Comparison of ENCODE assay signal across 1 cellular context in the genomic region with DNA sequence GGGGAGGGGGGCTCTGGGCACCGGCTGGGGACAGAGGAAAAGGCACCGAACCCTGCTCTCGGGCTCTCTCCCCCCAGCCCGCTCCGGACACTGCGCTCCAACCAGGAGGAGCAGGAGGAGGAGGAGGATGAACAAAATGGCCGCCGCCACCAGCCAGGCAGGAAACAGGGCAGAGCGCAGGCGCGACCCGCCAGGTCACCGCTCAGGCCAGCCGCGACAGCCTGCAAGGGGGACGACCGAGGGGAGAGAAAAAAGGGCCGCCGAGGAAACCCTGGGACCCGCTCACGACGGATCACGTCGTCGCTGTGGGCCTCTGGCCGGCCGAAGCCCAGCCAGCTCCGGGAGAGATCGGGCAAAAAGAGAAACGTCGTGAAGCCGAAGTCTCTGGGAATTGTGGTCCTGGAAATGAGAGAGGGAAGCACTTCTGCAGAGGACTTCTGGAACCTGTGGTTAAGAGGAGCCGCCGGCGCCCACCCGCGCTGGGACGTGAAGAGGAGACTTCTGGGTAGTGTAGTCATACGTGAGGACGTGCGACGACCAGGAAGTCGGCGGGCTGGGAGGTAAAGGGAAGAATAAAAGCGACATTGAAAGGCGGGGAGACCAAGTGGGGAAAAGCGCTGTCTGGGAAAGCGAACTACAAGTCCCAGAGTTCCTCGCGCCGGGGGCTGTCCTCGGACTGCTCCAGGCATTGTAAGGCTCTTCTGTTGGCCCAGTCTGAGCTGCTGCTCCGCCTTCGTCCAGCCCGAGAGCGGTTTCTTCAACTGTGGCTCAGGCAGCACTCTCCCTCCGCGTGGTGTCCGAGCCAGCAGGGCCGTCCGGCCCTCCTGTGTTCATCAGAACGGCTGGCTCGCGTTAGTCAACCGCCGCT.
TF ChIP-seq lines count a peak whose summit lies in the region.

Gene TIAL1, minus strand, starts transcription at position 428 of the 868 bp plus-strand sequence. CDS start 499 bp downstream, outside the sequence.

TF ChIP-seq in HepG2, 621 proteins besides CTCF, POLR2A, EP300 and RAD21 (continued from another document and continues in another):
- TF ChIP-seq ZNF782 (CRISPR knock-in tag; IDR thresholded peaks at IDR 0.05; ENCODE audit: borderline replicate concordance), result 0 out of 2 replicates have a peak, but pooled peaks have one; percentile 16
- peak; percentile 47; the same call in 1 of the 2 replicates for TF ChIP-seq KLF6 (CRISPR knock-in tag; IDR thresholded peaks at IDR 0.05)
- TF ChIP-seq ZBTB2 (CRISPR knock-in tag; IDR thresholded peaks at IDR 0.05; ENCODE audit: low read depth), result no peak
- no peak for TF ChIP-seq NFE2 (CRISPR knock-in tag; IDR thresholded peaks at IDR 0.05)
- TF ChIP-seq TARDBP (CRISPR knock-in tag; IDR thresholded peaks at IDR 0.05), result no peak
- TF ChIP-seq PHF5A (CRISPR knock-in tag; IDR thresholded peaks at IDR 0.05; ENCODE audit: low read depth, unreplicated experiment), result no peak
- TF ChIP-seq, protein P1, sequence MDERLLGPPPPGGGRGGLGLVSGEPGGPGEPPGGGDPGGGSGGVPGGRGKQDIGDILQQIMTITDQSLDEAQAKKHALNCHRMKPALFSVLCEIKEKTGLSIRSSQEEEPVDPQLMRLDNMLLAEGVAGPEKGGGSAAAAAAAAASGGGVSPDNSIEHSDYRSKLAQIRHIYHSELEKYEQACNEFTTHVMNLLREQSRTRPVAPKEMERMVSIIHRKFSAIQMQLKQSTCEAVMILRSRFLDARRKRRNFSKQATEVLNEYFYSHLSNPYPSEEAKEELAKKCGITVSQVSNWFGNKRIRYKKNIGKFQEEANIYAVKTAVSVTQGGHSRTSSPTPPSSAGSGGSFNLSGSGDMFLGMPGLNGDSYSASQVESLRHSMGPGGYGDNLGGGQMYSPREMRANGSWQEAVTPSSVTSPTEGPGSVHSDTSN (CRISPR knock-in tag; IDR thresholded peaks at IDR 0.05), result no peak
- TF ChIP-seq FOXJ3 (CRISPR knock-in tag; IDR thresholded peaks at IDR 0.05; ENCODE audit: borderline replicate concordance), result 0 out of 2 replicates have a peak, but pooled peaks have one; percentile 42
- TF ChIP-seq, protein P2, sequence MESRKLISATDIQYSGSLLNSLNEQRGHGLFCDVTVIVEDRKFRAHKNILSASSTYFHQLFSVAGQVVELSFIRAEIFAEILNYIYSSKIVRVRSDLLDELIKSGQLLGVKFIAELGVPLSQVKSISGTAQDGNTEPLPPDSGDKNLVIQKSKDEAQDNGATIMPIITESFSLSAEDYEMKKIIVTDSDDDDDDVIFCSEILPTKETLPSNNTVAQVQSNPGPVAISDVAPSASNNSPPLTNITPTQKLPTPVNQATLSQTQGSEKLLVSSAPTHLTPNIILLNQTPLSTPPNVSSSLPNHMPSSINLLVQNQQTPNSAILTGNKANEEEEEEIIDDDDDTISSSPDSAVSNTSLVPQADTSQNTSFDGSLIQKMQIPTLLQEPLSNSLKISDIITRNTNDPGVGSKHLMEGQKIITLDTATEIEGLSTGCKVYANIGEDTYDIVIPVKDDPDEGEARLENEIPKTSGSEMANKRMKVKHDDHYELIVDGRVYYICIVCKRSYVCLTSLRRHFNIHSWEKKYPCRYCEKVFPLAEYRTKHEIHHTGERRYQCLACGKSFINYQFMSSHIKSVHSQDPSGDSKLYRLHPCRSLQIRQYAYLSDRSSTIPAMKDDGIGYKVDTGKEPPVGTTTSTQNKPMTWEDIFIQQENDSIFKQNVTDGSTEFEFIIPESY (CRISPR knock-in tag; IDR thresholded peaks at IDR 0.05), result no peak
- TF ChIP-seq, protein P3, sequence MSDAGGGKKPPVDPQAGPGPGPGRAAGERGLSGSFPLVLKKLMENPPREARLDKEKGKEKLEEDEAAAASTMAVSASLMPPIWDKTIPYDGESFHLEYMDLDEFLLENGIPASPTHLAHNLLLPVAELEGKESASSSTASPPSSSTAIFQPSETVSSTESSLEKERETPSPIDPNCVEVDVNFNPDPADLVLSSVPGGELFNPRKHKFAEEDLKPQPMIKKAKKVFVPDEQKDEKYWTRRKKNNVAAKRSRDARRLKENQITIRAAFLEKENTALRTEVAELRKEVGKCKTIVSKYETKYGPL (CRISPR knock-in tag; IDR thresholded peaks at IDR 0.05), result no peak
- peak; percentile 26; the same call in 1 of the 2 replicates for TF ChIP-seq RARA (CRISPR knock-in tag; IDR thresholded peaks at IDR 0.05)
- no peak for TF ChIP-seq SETDB1 (CRISPR knock-in tag; IDR thresholded peaks at IDR 0.05; ENCODE audit: borderline replicate concordance)
- 0 out of 2 replicates have a peak, but pooled peaks have one; percentile 19 for TF ChIP-seq KDM3A (CRISPR knock-in tag; IDR thresholded peaks at IDR 0.05; ENCODE audit: low read depth)
- no peak for TF ChIP-seq ZNF562 (CRISPR knock-in tag; IDR thresholded peaks at IDR 0.05; ENCODE audit: borderline replicate concordance)
- TF ChIP-seq RARG (CRISPR knock-in tag; IDR thresholded peaks at IDR 0.05; ENCODE audit: low read depth), result 0 out of 2 replicates have a peak, but pooled peaks have one; percentile 43
- no peak for TF ChIP-seq JUNB (CRISPR knock-in tag; IDR thresholded peaks at IDR 0.05; ENCODE audit: borderline replicate concordance)
- TF ChIP-seq HOXA7 (CRISPR knock-in tag; IDR thresholded peaks at IDR 0.05), result no peak
- TF ChIP-seq ELF3 (CRISPR knock-in tag; IDR thresholded peaks at IDR 0.05), result peak; percentile 95
- no peak for TF ChIP-seq SMAD9 (CRISPR knock-in tag; IDR thresholded peaks at IDR 0.05)
- peak; percentile 41 for TF ChIP-seq NFKBIZ (CRISPR knock-in tag; IDR thresholded peaks at IDR 0.05)
- no peak for TF ChIP-seq HOXA5 (CRISPR knock-in tag; IDR thresholded peaks at IDR 0.05)
- peak; percentile 76 for TF ChIP-seq SUZ12 (IDR thresholded peaks at IDR 0.05; ENCODE audit: low read depth, low read length)
- TF ChIP-seq ZNF616 (CRISPR knock-in tag; IDR thresholded peaks at IDR 0.05; ENCODE audit: low read depth), result peak; percentile 83; the same call in 1 of the 2 replicates
- peak; percentile 21 for TF ChIP-seq TBL1XR1 (IDR thresholded peaks at IDR 0.05; ENCODE audit: borderline replicate concordance, low read length, partially characterized antibody)
- TF ChIP-seq, protein P4, sequence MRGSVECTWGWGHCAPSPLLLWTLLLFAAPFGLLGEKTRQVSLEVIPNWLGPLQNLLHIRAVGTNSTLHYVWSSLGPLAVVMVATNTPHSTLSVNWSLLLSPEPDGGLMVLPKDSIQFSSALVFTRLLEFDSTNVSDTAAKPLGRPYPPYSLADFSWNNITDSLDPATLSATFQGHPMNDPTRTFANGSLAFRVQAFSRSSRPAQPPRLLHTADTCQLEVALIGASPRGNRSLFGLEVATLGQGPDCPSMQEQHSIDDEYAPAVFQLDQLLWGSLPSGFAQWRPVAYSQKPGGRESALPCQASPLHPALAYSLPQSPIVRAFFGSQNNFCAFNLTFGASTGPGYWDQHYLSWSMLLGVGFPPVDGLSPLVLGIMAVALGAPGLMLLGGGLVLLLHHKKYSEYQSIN (CRISPR knock-in tag; IDR thresholded peaks at IDR 0.05; ENCODE audit: borderline replicate concordance), result no peak
- TF ChIP-seq ZNF251 (CRISPR knock-in tag; IDR thresholded peaks at IDR 0.05), result no peak
- TF ChIP-seq SIX4 (CRISPR knock-in tag; IDR thresholded peaks at IDR 0.05), result no peak
- no peak for TF ChIP-seq ZSCAN22 (CRISPR knock-in tag; IDR thresholded peaks at IDR 0.05)
- TF ChIP-seq, protein P5, sequence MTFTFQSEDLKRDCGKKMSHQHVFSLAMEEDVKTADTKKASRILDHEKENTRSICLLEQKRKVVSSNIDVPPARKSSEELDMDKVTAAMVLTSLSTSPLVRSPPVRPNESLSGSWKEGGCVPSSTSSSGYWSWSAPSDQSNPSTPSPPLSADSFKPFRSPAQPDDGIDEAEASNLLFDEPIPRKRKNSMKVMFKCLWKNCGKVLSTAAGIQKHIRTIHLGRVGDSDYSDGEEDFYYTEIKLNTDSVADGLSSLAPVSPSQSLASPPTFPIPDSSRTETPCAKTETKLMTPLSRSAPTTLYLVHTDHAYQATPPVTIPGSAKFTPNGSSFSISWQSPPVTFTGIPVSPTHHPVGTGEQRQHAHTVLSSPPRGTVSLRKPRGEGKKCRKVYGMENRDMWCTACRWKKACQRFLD (CRISPR knock-in tag; IDR thresholded peaks at IDR 0.05; ENCODE audit: borderline replicate concordance), result peak; percentile 65; the same call in 1 of the 2 replicates
- peak; percentile 91 for TF ChIP-seq GMEB2 (CRISPR knock-in tag; IDR thresholded peaks at IDR 0.05; ENCODE audit: low read depth)
- TF ChIP-seq SMAD1 (CRISPR knock-in tag; IDR thresholded peaks at IDR 0.05; ENCODE audit: borderline replicate concordance, low read depth), result no peak
- TF ChIP-seq ZNF350 (CRISPR knock-in tag; IDR thresholded peaks at IDR 0.05; ENCODE audit: borderline replicate concordance, low read depth), result peak; percentile 72
- TF ChIP-seq DPF2 (CRISPR knock-in tag; IDR thresholded peaks at IDR 0.05; ENCODE audit: borderline replicate concordance, low read depth), result no peak
- TF ChIP-seq, protein P6, sequence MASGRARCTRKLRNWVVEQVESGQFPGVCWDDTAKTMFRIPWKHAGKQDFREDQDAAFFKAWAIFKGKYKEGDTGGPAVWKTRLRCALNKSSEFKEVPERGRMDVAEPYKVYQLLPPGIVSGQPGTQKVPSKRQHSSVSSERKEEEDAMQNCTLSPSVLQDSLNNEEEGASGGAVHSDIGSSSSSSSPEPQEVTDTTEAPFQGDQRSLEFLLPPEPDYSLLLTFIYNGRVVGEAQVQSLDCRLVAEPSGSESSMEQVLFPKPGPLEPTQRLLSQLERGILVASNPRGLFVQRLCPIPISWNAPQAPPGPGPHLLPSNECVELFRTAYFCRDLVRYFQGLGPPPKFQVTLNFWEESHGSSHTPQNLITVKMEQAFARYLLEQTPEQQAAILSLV (CRISPR knock-in tag; IDR thresholded peaks at IDR 0.05; ENCODE audit: borderline replicate concordance), result no peak; the same call in 1 of the 2 replicates
- TF ChIP-seq CENPX (CRISPR knock-in tag; IDR thresholded peaks at IDR 0.05), result no peak
- TF ChIP-seq ZNF160 (CRISPR knock-in tag; IDR thresholded peaks at IDR 0.05), result no peak
- TF ChIP-seq NFKB2 (CRISPR knock-in tag; IDR thresholded peaks at IDR 0.05; ENCODE audit: borderline replicate concordance), result peak; percentile 44
- peak; percentile 89 for TF ChIP-seq ZFX (CRISPR knock-in tag; IDR thresholded peaks at IDR 0.05; ENCODE audit: low read depth)
- TF ChIP-seq ZBTB26 (CRISPR knock-in tag; IDR thresholded peaks at IDR 0.05; ENCODE audit: borderline replicate concordance), result 0 out of 2 replicates have a peak, but pooled peaks have one; percentile 0
- TF ChIP-seq HNRNPLL (IDR thresholded peaks at IDR 0.05; ENCODE audit: low read depth, low read length, poor library complexity, severe bottlenecking), result peak; percentile 45
- TF ChIP-seq NRL (CRISPR knock-in tag; IDR thresholded peaks at IDR 0.05; ENCODE audit: borderline replicate concordance), result peak; percentile 83; the same call in 1 of the 2 replicates
- TF ChIP-seq CREB1 (IDR thresholded peaks at IDR 0.05), result peak; percentile 67
- peak; percentile 91 for TF ChIP-seq CREB1 (CRISPR knock-in tag; IDR thresholded peaks at IDR 0.05)
- peak; percentile 94 for TF ChIP-seq CSRNP1 (CRISPR knock-in tag; IDR thresholded peaks at IDR 0.05)
- no peak for TF ChIP-seq ZNF260 (CRISPR knock-in tag; IDR thresholded peaks at IDR 0.05; ENCODE audit: borderline replicate concordance, low read depth)
- TF ChIP-seq ATF5 (CRISPR knock-in tag; IDR thresholded peaks at IDR 0.05; ENCODE audit: low read depth), result no peak
- no peak for TF ChIP-seq ZNF234 (CRISPR knock-in tag; conservative IDR thresholded peaks at IDR 0.05)
